Comparison of ENCODE assay signal across 8 cellular contexts in the genomic region with DNA sequence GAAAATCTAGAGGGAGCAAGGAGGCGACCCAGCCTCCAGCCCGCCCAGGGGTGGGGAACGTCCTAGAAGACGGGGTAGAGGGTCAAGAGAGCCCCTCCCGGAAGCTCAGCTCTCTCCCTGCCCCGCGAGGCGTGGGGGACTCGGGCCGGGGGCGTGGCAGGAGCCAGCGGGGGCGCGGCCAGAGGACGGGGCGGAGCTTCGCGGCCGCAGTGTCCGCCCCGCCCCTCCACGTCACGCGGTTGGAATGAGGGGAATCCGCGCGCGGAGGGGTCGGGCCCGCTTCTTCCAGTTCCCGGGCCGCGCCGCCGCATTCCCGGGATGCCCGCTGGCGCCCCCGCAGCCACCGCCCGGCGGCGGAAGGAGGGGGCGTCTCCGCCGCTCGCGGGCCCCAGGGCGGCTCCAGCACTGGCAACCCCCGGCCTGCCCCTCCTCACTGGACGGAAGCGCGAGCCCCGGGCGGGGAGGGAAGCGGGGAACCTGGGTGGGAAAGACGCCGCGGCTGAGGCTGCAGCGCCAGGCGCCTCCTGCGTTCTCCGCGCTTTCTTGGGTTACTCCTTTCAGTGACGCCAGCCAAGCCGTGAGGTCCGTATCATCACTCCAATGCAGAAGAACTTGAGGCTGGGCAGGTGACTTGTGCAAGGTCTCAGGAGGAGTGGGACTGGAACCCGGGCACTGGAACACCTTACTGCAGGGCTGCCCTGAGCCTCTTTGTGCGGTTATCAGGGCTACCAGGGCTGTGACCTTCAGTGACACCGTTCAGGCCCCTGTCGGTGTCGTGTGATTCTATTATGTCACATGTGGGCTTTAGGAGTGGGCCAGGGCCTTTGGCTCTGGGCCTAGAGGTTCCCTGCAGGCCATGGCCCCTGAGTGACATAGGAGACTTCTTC. TPM values are rescaled to one million over a fixed set of nuclear protein-coding genes. Genes with fewer than 3 reads are reported as not detected.
DNase-seq lines count a peak whose midpoint lies in the region; ATAC-seq and TF ChIP-seq lines count a peak whose summit lies in the region.

No MANE protein-coding gene starts in this region.

- ATAC-seq in HG02973 (IDR thresholded peaks at IDR 0.05; ENCODE audit: unreplicated experiment), result peak; percentile 26
- ATAC-seq in gastroesophageal sphincter, result peak; percentile 65

- H3K4me3 Mint-ChIP-seq in activated naive CD4-positive, alpha-beta T cell treated with anti-CD3 and anti-CD28 coated beads, Interleukin-2, amount 50 U/mL, for 24 hours, result peak overlapping the region; percentile 85

- WGBS in gastroesophageal sphincter (ENCODE audit: low coverage in 1 of 2), 2 donors, result no CpG with 5 or more reads among the region's 72 CpGs

- peak overlapping the region; percentile 96 to 100 (median 98) for H3K27ac ChIP-seq in gastroesophageal sphincter
- H3K27ac ChIP-seq in subcutaneous abdominal adipose tissue (ENCODE audit: low read depth, low read length), result peak overlapping the region; percentile 98

- H3K4me1 Mint-ChIP-seq in activated naive CD4-positive, alpha-beta T cell treated with anti-CD3 and anti-CD28 coated beads, Interleukin-2, amount 50 U/mL, for 24 hours, result peaks cover 43% of the 10 kb centered on the region

- H3K9me3 ChIP-seq in gastroesophageal sphincter, result no peaks in the 10 kb centered on the region
- H3K9me3 ChIP-seq in neuron (ENCODE audit: low read length), result no peaks in the 10 kb centered on the region
- no peaks in the 10 kb centered on the region for H3K9me3 ChIP-seq in subcutaneous abdominal adipose tissue (ENCODE audit: control insufficient read depth in 5 of 5, low read length in 5 of 5)

- peak in 3 of 4 experiments; percentile 29 to 51 (median 48) for TF ChIP-seq CTCF in gastroesophageal sphincter (IDR thresholded peaks at IDR 0.05)

- H3K27me3 ChIP-seq in gastroesophageal sphincter (no peaks in the 10 kb centered on the region), neuron (ENCODE audit: insufficient read depth, low read length) (no peaks in the 10 kb centered on the region), subcutaneous abdominal adipose tissue (ENCODE audit: control insufficient read depth in 5 of 5, insufficient read depth in 4 of 5, low read length in 5 of 5) (no peaks in the 10 kb centered on the region)

- peak overlapping the region; percentile 73 to 81 (median 77) for H3K9ac ChIP-seq in subcutaneous abdominal adipose tissue (ENCODE audit: low read length in 5 of 5)

- no peak overlapping the region for H2AFZ ChIP-seq in neuron (ENCODE audit: low read depth, low read length)

- H3K36me3 ChIP-seq in gastroesophageal sphincter, result peaks cover 0 to 12% of the 10 kb centered on the region in 2 donors
- H3K36me3 ChIP-seq in neuron (ENCODE audit: insufficient read depth, low read length), result no peaks in the 10 kb centered on the region
- peaks cover 0 to 10% (median 4%) of the 10 kb centered on the region in 5 donors for H3K36me3 ChIP-seq in subcutaneous abdominal adipose tissue (ENCODE audit: control insufficient read depth in 5 of 5, insufficient read depth in 5 of 5, low read length in 5 of 5)

- H3K27ac Mint-ChIP-seq in activated naive CD4-positive, alpha-beta T cell treated with anti-CD3 and anti-CD28 coated beads, Interleukin-2, amount 50 U/mL, for 24 hours, result peak overlapping the region; percentile 84

- TF ChIP-seq EP300 in gastroesophageal sphincter (IDR thresholded peaks at IDR 0.05), result no peak

- H3K9me3 Mint-ChIP-seq in activated naive CD4-positive, alpha-beta T cell treated with anti-CD3 and anti-CD28 coated beads, Interleukin-2, amount 50 U/mL, for 24 hours, result no peaks in the 10 kb centered on the region

- no peaks in the 10 kb centered on the region for H3K36me3 Mint-ChIP-seq in activated naive CD4-positive, alpha-beta T cell treated with anti-CD3 and anti-CD28 coated beads, Interleukin-2, amount 50 U/mL, for 24 hours

- TF ChIP-seq POLR2A in Raji (IDR thresholded peaks at IDR 0.05; ENCODE audit: insufficient read depth, low read depth, low read length), result 0 out of 2 replicates have a peak, but pooled peaks have one; percentile 13
- TF ChIP-seq POLR2A in gastroesophageal sphincter (IDR thresholded peaks at IDR 0.05), result peak; percentile 51 to 59

- H3K4me1 ChIP-seq in gastroesophageal sphincter, result peaks cover 0 to 89% (median 60%) of the 10 kb centered on the region in 3 donors
- H3K4me1 ChIP-seq in neuron (ENCODE audit: insufficient read depth, low read length), result peaks cover 17% of the 10 kb centered on the region
- H3K4me1 ChIP-seq in subcutaneous abdominal adipose tissue (ENCODE audit: control insufficient read depth in 5 of 5, insufficient read depth in 5 of 5, low read length in 5 of 5), result peaks cover 5 to 83% (median 67%) of the 10 kb centered on the region in 5 donors

- peak overlapping the region; percentile 42 to 88 for H3K4me3 ChIP-seq in gastroesophageal sphincter
- peak overlapping the region; percentile 41 for H3K4me3 ChIP-seq in neuron (ENCODE audit: low read length)
- peak overlapping the region; percentile 57 to 86 (median 71) for H3K4me3 ChIP-seq in subcutaneous abdominal adipose tissue (ENCODE audit: low read depth in 1 of 5, low read length in 5 of 5)

- DNase-seq in ELR (ENCODE audit: low read depth) (peak; percentile 92), SKM-1 treated with dmso at 0.1 percent for 144 hours (lab: John Stamatoyannopoulos, UW; ENCODE audit: unreplicated experiment) (no peak)

- no peaks in the 10 kb centered on the region for H3K27me3 Mint-ChIP-seq in activated naive CD4-positive, alpha-beta T cell treated with anti-CD3 and anti-CD28 coated beads, Interleukin-2, amount 50 U/mL, for 24 hours

RNA-seq across cellular contexts. Expression of a gene that starts 4.3 kb away (rescaled TPM):
- 100 to 1,000 TPM; 215 to 461 (median 287) TPM for total RNA-seq in gastroesophageal sphincter

RNA-seq across cellular contexts. Expression of a gene that starts 28.2 kb away (rescaled TPM):
- total RNA-seq in gastroesophageal sphincter, result 10 to 100 TPM; 59.6 to 76.0 (median 73.1) TPM

RNA-seq across cellular contexts. Expression of a gene that starts 32.1 kb away (rescaled TPM):
- 10 to 100 TPM; 72.7 to 98.4 (median 77.2) TPM for total RNA-seq in gastroesophageal sphincter
